Comparison of ENCODE assay signal across 31 cellular contexts in the genomic region with DNA sequence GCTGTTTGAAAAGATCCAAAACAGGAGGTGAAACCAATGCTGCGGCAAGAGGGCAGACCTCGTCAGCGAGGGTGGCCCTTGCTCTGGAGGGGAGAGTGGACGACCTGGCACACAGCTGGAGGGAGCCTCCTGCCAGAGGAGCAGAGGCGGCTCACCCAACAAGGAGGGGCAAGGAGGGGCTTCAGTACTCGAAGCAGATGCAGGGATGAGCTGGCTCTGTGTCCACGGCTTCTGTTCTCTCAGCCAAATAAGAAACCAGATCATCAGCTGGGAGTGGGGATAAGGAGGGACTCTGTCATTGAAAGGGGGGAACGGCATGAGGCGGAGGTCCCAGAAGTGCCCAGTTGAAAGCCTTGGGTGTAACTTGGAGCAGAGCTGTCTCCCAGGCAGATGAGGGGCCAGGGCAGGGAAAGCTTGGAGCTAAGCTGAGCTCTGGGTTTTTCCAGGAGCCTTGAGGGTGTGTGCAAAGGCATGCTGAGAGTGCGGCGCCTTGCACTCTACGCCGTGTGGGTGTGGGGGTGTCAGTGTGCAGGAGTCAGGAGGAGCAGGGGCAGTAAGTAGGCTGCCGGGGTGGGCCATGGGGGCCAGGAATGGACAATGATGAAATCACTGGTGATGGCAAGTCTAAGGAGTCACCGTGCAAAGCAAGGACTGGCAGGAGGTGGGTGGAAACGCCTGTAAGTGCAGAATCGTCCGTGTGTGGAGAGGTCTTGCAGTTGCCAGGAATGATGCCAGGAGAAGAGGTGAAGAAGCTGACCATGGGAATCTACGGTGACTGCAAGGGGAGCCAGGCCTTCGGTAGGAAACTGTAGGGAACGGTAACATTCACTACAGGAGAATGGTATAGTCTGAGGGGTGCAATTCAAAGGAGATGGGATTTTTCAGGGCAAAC.
DNase-seq lines count a peak whose midpoint lies in the region; TF ChIP-seq lines count a peak whose summit lies in the region.
"Had no signal": no experiment of that assay in that cellular context is flagged by ENCODE, and none has a peak within 500 bp of the region (broad histone marks: within the 10 kb centered on the region; RNA-seq: fewer than 3 reads in every experiment).

No MANE protein-coding gene starts in this region.

- no peaks in the 10 kb centered on the region for H3K4me1 ChIP-seq in GM23248 (ENCODE audit: insufficient read depth)
- no peaks in the 10 kb centered on the region for H3K4me1 ChIP-seq in neural progenitor cell
- peaks cover 31 to 51% of the 10 kb centered on the region in 2 donors for H3K4me1 ChIP-seq in thyroid gland
- H3K4me1 ChIP-seq: BLaER1, colonic mucosa, left lung, prostate gland had no signal

- H3K27ac ChIP-seq in GM23248 (no peak overlapping the region), neural progenitor cell (no peak overlapping the region), thyroid gland (peak overlapping the region; percentile 9 to 64 (median 29)), brain microvascular endothelial cell (no peak overlapping the region)
- H3K27ac ChIP-seq: BLaER1, colonic mucosa, esophagus squamous epithelium, left lung, neutrophil, prostate gland had no signal

- in situ Hi-C loops in GM23248 (cut with MboI) (no loop called here), brain microvascular endothelial cell (cut with HindIII; ENCODE audit: low pct_ligation_motif_present, low sequenced_read_pairs) (no loop called here)

- H3K9ac ChIP-seq in GM23248 (no peak overlapping the region), neural progenitor cell (no peak overlapping the region)
- H3K9ac ChIP-seq: BLaER1 had no signal

- DNase-seq in GM23248 (peak; percentile 14), epithelial cell of proximal tubule (ENCODE audit: low read depth) (peak; percentile 16), neural progenitor cell (ENCODE audit: low spot score) (no peak), thyroid gland (peak; percentile 65 to 70), brain microvascular endothelial cell (no peak), DMS153 treated with DMSO at 0.1 percent for 48 hours (lab: John Stamatoyannopoulos, UW; ENCODE audit: unreplicated experiment) (no peak)
- no peak for DNase-seq in activated CD8-positive, alpha-beta memory T cell treated with anti-CD3 and anti-CD28 coated beads, Interleukin-2, amount 50 U/mL, for 4 hours
- DNase-seq: ACHN; activated CD8-positive, alpha-beta memory T cell treated with anti-CD3 and anti-CD28 coated beads, Interleukin-2, amount 10 ng/mL, durations not matched to agents 7 days and 5 days; activated gamma-delta T cell treated with Interleukin-2 at 50 U/mL for 16 hours; activated T-cell treated with anti-CD3 and anti-CD28 coated beads, Interleukin-2, amount 50 U/mL, for 48 hours; colonic mucosa; DMS53; esophagus squamous epithelium; HCEC 1CT; hypothalamus; immature natural killer cell; Kasumi-1; mesendoderm; NCI-H1417 treated with DMSO at 0.1 percent for 48 hours; NCI-H2029 treated with DMSO at 0.1 percent for 48 hours; NCI-H2227 treated with DMSO at 0.1 percent for 48 hours; NCI-H526 treated with DMSO at 0.1 percent for 48 hours; Right ventricle myocardium superior; stimulated activated CD4-positive, alpha-beta T cell treated with anti-CD3 and anti-CD28 coated beads, Interleukin-15, amount 100 ng/mL, for 24 hours; stimulated activated CD4-positive, alpha-beta T cell treated with anti-CD3 and anti-CD28 coated beads, Interleukin-4, amount 100 ng/mL, for 4 hours; T-helper 17 cell had no signal

- H3K79me2 ChIP-seq in GM23248 (ENCODE audit: insufficient read depth): no peaks in the 10 kb centered on the region
- no peaks in the 10 kb centered on the region for H3K79me2 ChIP-seq in neural progenitor cell (ENCODE audit: low read depth)

- H3K27me3 ChIP-seq in GM23248 (replicated peaks; ENCODE audit: insufficient read depth) (peaks cover 2% of the 10 kb centered on the region; the same call in 1 of the 2 replicates), neural progenitor cell (no peaks in the 10 kb centered on the region), thyroid gland (no peaks in the 10 kb centered on the region), brain microvascular endothelial cell (replicated peaks) (no peaks in the 10 kb centered on the region)
- H3K27me3 ChIP-seq: BLaER1, colonic mucosa, esophagus squamous epithelium, left lung had no signal

- TF ChIP-seq CTCF in epithelial cell of proximal tubule (conservative IDR thresholded peaks at IDR 0.05; ENCODE audit: low read depth, low read length) (no peak), neural progenitor cell (IDR thresholded peaks at IDR 0.05) (no peak), thyroid gland (IDR thresholded peaks at IDR 0.05) (no peak), brain microvascular endothelial cell (IDR thresholded peaks at IDR 0.05; ENCODE audit: low read depth, low read length, missing control alignments) (no peak)

- peak in 1 of 2 donors; percentile 11 for TF ChIP-seq POLR2A in thyroid gland (IDR thresholded peaks at IDR 0.05)

- peaks cover 8% of the 10 kb centered on the region for H3K27me3 Mint-ChIP-seq in neural progenitor cell (ENCODE audit: insufficient read depth, low read depth)
- H3K27me3 Mint-ChIP-seq: activated CD8-positive, alpha-beta memory T cell treated with anti-CD3 and anti-CD28 coated beads, Interleukin-2, amount 10 ng/mL, durations not matched to agents 7 days and 5 days had no signal

- H3F3A ChIP-seq in GM23248 (ENCODE audit: insufficient read depth) (no peaks in the 10 kb centered on the region), neural progenitor cell (ENCODE audit: low read depth) (no peaks in the 10 kb centered on the region)

- H3K9me3 Mint-ChIP-seq in neural progenitor cell: no peaks in the 10 kb centered on the region

- H3K4me3 Mint-ChIP-seq in neural progenitor cell: no peak overlapping the region
- H3K4me3 Mint-ChIP-seq: activated CD8-positive, alpha-beta memory T cell treated with anti-CD3 and anti-CD28 coated beads, Interleukin-2, amount 10 ng/mL, durations not matched to agents 7 days and 5 days; immature natural killer cell; T-helper 17 cell had no signal

- H3K4me1 Mint-ChIP-seq in neural progenitor cell: peaks cover 12% of the 10 kb centered on the region
- H3K4me1 Mint-ChIP-seq: activated CD8-positive, alpha-beta memory T cell treated with anti-CD3 and anti-CD28 coated beads, Interleukin-2, amount 10 ng/mL, durations not matched to agents 7 days and 5 days; immature natural killer cell; T-helper 17 cell had no signal

- H3K4me3 ChIP-seq in GM23248 (no peak overlapping the region), epithelial cell of proximal tubule (ENCODE audit: low read depth, low read length) (no peak overlapping the region), neural progenitor cell (no peak overlapping the region), thyroid gland (replicated peaks in 1 of 3) (no peak overlapping the region), brain microvascular endothelial cell (ENCODE audit: low read depth, low read length) (no peak overlapping the region)
- H3K4me3 ChIP-seq: BLaER1, colonic mucosa, left lung, prostate gland had no signal

- H3K9me2 ChIP-seq in GM23248 (ENCODE audit: insufficient read depth): no peaks in the 10 kb centered on the region

- WGBS in GM23248 (ENCODE audit: low coverage in 1 of 2, low lambda C conversion rate in 2 of 2, missing lambda C conversion rate in 2 of 2), 2 experiments: 22 to 23% methylated on average over 21 of the region's 21 CpGs
- 38 to 44% methylated on average over 21 of the region's 21 CpGs for WGBS in thyroid gland, 2 donors

- H4K20me1 ChIP-seq in GM23248 (ENCODE audit: insufficient read depth) (no peaks in the 10 kb centered on the region), neural progenitor cell (ENCODE audit: low read depth) (no peaks in the 10 kb centered on the region)
- H4K20me1 ChIP-seq: BLaER1 had no signal

- H2AFZ ChIP-seq in GM23248 (no peak overlapping the region; the same call in 1 of the 2 replicates), neural progenitor cell (replicated peaks) (peak overlapping the region; percentile 9)

- H3K4me2 ChIP-seq in GM23248 (ENCODE audit: unreplicated experiment) (no peak overlapping the region), neural progenitor cell (no peak overlapping the region)
- H3K4me2 ChIP-seq: BLaER1 had no signal

- intact Hi-C loops in thyroid gland (cut with DNase I): no loop called here

- no peaks in the 10 kb centered on the region for H3K36me3 ChIP-seq in GM23248 (ENCODE audit: low read depth)
- no peaks in the 10 kb centered on the region for H3K36me3 ChIP-seq in neural progenitor cell
- H3K36me3 ChIP-seq in thyroid gland: no peaks in the 10 kb centered on the region
- H3K36me3 ChIP-seq in brain microvascular endothelial cell (replicated peaks): no peaks in the 10 kb centered on the region
- H3K36me3 ChIP-seq: BLaER1, colonic mucosa, esophagus squamous epithelium, left lung, neutrophil, prostate gland had no signal

- H3K9me3 ChIP-seq in GM23248 (ENCODE audit: low read depth) (no peaks in the 10 kb centered on the region), neural progenitor cell (ENCODE audit: low read depth) (no peaks in the 10 kb centered on the region), thyroid gland (no peaks in the 10 kb centered on the region)
- H3K9me3 ChIP-seq: BLaER1, colonic mucosa, esophagus squamous epithelium, left lung, neutrophil, prostate gland had no signal

- peak overlapping the region; percentile 44 for H3K27ac Mint-ChIP-seq in neural progenitor cell
- H3K27ac Mint-ChIP-seq: activated CD8-positive, alpha-beta memory T cell treated with anti-CD3 and anti-CD28 coated beads, Interleukin-2, amount 10 ng/mL, durations not matched to agents 7 days and 5 days; immature natural killer cell; T-helper 17 cell had no signal

- no peaks in the 10 kb centered on the region for H3K36me3 Mint-ChIP-seq in neural progenitor cell
- H3K36me3 Mint-ChIP-seq: activated CD8-positive, alpha-beta memory T cell treated with anti-CD3 and anti-CD28 coated beads, Interleukin-2, amount 10 ng/mL, durations not matched to agents 7 days and 5 days; immature natural killer cell had no signal

Comparison
In these comparisons a context has a peak if more than half of its experiments do, and no peak if none do; other contexts are left out.
1. DNase-seq: peak in GM23248 (single experiment), epithelial cell of proximal tubule (single experiment) and thyroid gland (2 of 2); none in neural progenitor cell (single experiment), brain microvascular endothelial cell (single experiment), DMS153 treated with DMSO at 0.1 percent for 48 hours (single experiment) and activated CD8-positive, alpha-beta memory T cell treated with anti-CD3 and anti-CD28 coated beads, Interleukin-2, amount 50 U/mL, for 4 hours (single experiment).
2. H3K27ac ChIP-seq: peak in thyroid gland (3 of 3); none in GM23248 (single experiment), neural progenitor cell (single experiment) and brain microvascular endothelial cell (single experiment).